9 cellular contexts compared by ENCODE assay signal in genomic region chr15:85875756-85876155, GRCh38.
"Had no signal": no experiment of that assay in that cellular context is flagged by ENCODE, and none has a peak within 500 bp of the region (broad histone marks: within the 10 kb centered on the region; RNA-seq: fewer than 3 reads in every experiment).

No MANE protein-coding gene starts in this region.

- H2AFZ ChIP-seq: GM23248, GM23338 had no signal

- H3K9ac ChIP-seq: GM23248 had no signal

- DNase-seq: GM23248, GOT3, H7, H9, HCEC 1CT, HFFc6 had no signal

- ATAC-seq: GM23338, HCT116 had no signal

- H3K4me3 Mint-ChIP-seq: GM23338, H9, HFFc6 had no signal

- H3K27ac Mint-ChIP-seq: GM23338, H9, HFFc6 had no signal

- H3K4me1 ChIP-seq: HAP-1 had no signal

- H3K36me3 ChIP-seq: HAP-1 had no signal

- H3K27ac ChIP-seq: GM23248 had no signal

- H3K4me3 ChIP-seq: GM23248, GM23338, HAP-1 had no signal

- H3K9me3 ChIP-seq: HAP-1 had no signal

- H3K9me3 Mint-ChIP-seq: GM23338, H9, HFFc6 had no signal

- H3K4me2 ChIP-seq: GM23338 had no signal
